29 cellular contexts compared by ENCODE assay signal in genomic region chr5:166276006-166276405, GRCh38.
"Had no signal": no experiment of that assay in that cellular context is flagged by ENCODE, and none has a peak within 500 bp of the region (broad histone marks: within the 10 kb centered on the region; RNA-seq: fewer than 3 reads in every experiment).

No MANE protein-coding gene starts in this region.

- H3K4me3 Mint-ChIP-seq: naive thymus-derived CD8-positive, alpha-beta T cell; natural killer cell treated with Interleukin-12 subunit alpha and Interleukin-12 subunit beta and Interleukin-15 and Interleukin-18, amount 100 ng/mL, for 72 hours; nephron progenitor cell; neural progenitor cell; stimulated activated memory B cell treated with anti-CD40 and anti-IgM and Interleukin-4, amounts not matched to agents 10 μg/mL and 1 μg/mL and 100 μg/mL, for 72 hours; stimulated activated naive CD8-positive, alpha-beta T cell treated with anti-CD3 and anti-CD28 coated beads, Interleukin-15, amount 100 ng/mL, for 72 hours; type B pancreatic cell had no signal

- DNase-seq: naive thymus-derived CD8-positive, alpha-beta T cell; nephron progenitor cell; occipital lobe; ovary; posterior cingulate gyrus; psoas muscle; right cardiac atrium; right lobe of liver; sigmoid colon; small intestine; stimulated activated CD4-positive, alpha-beta T cell treated with anti-CD3 and anti-CD28 coated beads, Interleukin-15, amount 100 ng/mL, for 24 hours; stimulated activated CD4-positive, alpha-beta T cell treated with anti-CD3 and anti-CD28 coated beads, Interleukin-2, amount 100 ng/mL, for 24 hours; stimulated activated CD4-positive, alpha-beta T cell treated with anti-CD3 and anti-CD28 coated beads, Interleukin-4, amount 100 ng/mL, for 1 hour; stimulated activated CD4-positive, alpha-beta T cell treated with anti-CD3 and anti-CD28 coated beads, Interleukin-4, amount 100 ng/mL, for 4 hours; stimulated activated CD8-positive, alpha-beta memory T cell treated with anti-CD3 and anti-CD28 coated beads, Interleukin-4, amount 100 ng/mL, for 48 hours; stimulated activated naive CD4-positive, alpha-beta T cell; stimulated activated naive CD8-positive, alpha-beta T cell treated with anti-CD3 and anti-CD28 coated beads, Interleukin-15, amount 100 ng/mL, for 72 hours; stimulated activated naive CD8-positive, alpha-beta T cell treated with anti-CD3 and anti-CD28 coated beads, Interleukin-15, Interleukin-2, amounts not matched to agents 100 U/mL and 50 U/mL, for 24 hours; substantia nigra; testis; tibial artery; transverse colon; upper lobe of right lung; uterus had no signal

- H3K4me1 Mint-ChIP-seq: naive thymus-derived CD8-positive, alpha-beta T cell; stimulated activated memory B cell treated with anti-CD40 and anti-IgM and Interleukin-4, amounts not matched to agents 10 μg/mL and 1 μg/mL and 100 μg/mL, for 72 hours; stimulated activated naive CD8-positive, alpha-beta T cell treated with anti-CD3 and anti-CD28 coated beads, Interleukin-15, amount 100 ng/mL, for 72 hours had no signal

- H3K27ac Mint-ChIP-seq: naive thymus-derived CD8-positive, alpha-beta T cell; natural killer cell treated with Interleukin-12 subunit alpha and Interleukin-12 subunit beta and Interleukin-15 and Interleukin-18, amount 100 ng/mL, for 72 hours; nephron progenitor cell; neural progenitor cell; progenitor cell of endocrine pancreas; stimulated activated memory B cell treated with anti-CD40 and anti-IgM and Interleukin-4, amounts not matched to agents 10 μg/mL and 1 μg/mL and 100 μg/mL, for 72 hours; stimulated activated naive CD8-positive, alpha-beta T cell treated with anti-CD3 and anti-CD28 coated beads, Interleukin-15, amount 100 ng/mL, for 72 hours; type B pancreatic cell had no signal

- H3K9me3 Mint-ChIP-seq: neural progenitor cell had no signal

- H3K36me3 Mint-ChIP-seq: natural killer cell treated with Interleukin-12 subunit alpha and Interleukin-12 subunit beta and Interleukin-15 and Interleukin-18, amount 100 ng/mL, for 72 hours; neural progenitor cell; stimulated activated memory B cell treated with anti-CD40 and anti-IgM and Interleukin-4, amounts not matched to agents 10 μg/mL and 1 μg/mL and 100 μg/mL, for 72 hours; type B pancreatic cell had no signal

- H3K27me3 Mint-ChIP-seq: naive thymus-derived CD8-positive, alpha-beta T cell; natural killer cell treated with Interleukin-12 subunit alpha and Interleukin-12 subunit beta and Interleukin-15 and Interleukin-18, amount 100 ng/mL, for 72 hours; progenitor cell of endocrine pancreas; stimulated activated memory B cell treated with anti-CD40 and anti-IgM and Interleukin-4, amounts not matched to agents 10 μg/mL and 1 μg/mL and 100 μg/mL, for 72 hours; stimulated activated naive CD8-positive, alpha-beta T cell treated with anti-CD3 and anti-CD28 coated beads, Interleukin-15, amount 100 ng/mL, for 72 hours; type B pancreatic cell had no signal
